ENCODE assay signal across 1 cellular context in genomic region chr18:12397254-12397653, GRCh38.
TF ChIP-seq lines count a peak whose summit lies in the region.

No MANE protein-coding gene starts in this region.

TF ChIP-seq in HepG2, 621 proteins besides CTCF, POLR2A, EP300 and RAD21:
- no peak for TF ChIP-seq KLF13 (CRISPR knock-in tag; IDR thresholded peaks at IDR 0.05)
- TF ChIP-seq IRF2 (CRISPR knock-in tag; IDR thresholded peaks at IDR 0.05), result no peak
- TF ChIP-seq ZBTB20 (CRISPR knock-in tag; IDR thresholded peaks at IDR 0.05; ENCODE audit: borderline replicate concordance, low read depth), result no peak
- TF ChIP-seq, protein P1, sequence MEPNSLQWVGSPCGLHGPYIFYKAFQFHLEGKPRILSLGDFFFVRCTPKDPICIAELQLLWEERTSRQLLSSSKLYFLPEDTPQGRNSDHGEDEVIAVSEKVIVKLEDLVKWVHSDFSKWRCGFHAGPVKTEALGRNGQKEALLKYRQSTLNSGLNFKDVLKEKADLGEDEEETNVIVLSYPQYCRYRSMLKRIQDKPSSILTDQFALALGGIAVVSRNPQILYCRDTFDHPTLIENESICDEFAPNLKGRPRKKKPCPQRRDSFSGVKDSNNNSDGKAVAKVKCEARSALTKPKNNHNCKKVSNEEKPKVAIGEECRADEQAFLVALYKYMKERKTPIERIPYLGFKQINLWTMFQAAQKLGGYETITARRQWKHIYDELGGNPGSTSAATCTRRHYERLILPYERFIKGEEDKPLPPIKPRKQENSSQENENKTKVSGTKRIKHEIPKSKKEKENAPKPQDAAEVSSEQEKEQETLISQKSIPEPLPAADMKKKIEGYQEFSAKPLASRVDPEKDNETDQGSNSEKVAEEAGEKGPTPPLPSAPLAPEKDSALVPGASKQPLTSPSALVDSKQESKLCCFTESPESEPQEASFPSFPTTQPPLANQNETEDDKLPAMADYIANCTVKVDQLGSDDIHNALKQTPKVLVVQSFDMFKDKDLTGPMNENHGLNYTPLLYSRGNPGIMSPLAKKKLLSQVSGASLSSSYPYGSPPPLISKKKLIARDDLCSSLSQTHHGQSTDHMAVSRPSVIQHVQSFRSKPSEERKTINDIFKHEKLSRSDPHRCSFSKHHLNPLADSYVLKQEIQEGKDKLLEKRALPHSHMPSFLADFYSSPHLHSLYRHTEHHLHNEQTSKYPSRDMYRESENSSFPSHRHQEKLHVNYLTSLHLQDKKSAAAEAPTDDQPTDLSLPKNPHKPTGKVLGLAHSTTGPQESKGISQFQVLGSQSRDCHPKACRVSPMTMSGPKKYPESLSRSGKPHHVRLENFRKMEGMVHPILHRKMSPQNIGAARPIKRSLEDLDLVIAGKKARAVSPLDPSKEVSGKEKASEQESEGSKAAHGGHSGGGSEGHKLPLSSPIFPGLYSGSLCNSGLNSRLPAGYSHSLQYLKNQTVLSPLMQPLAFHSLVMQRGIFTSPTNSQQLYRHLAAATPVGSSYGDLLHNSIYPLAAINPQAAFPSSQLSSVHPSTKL (CRISPR knock-in tag; IDR thresholded peaks at IDR 0.05), result 0 out of 2 replicates have a peak, but pooled peaks have one; percentile 2
- no peak for TF ChIP-seq REL (CRISPR knock-in tag; conservative IDR thresholded peaks at IDR 0.05)
- TF ChIP-seq MYC (CRISPR knock-in tag; IDR thresholded peaks at IDR 0.05; ENCODE audit: borderline replicate concordance), result no peak
- no peak for TF ChIP-seq RXRB (CRISPR knock-in tag; IDR thresholded peaks at IDR 0.05; ENCODE audit: borderline replicate concordance)
- TF ChIP-seq, protein P2, sequence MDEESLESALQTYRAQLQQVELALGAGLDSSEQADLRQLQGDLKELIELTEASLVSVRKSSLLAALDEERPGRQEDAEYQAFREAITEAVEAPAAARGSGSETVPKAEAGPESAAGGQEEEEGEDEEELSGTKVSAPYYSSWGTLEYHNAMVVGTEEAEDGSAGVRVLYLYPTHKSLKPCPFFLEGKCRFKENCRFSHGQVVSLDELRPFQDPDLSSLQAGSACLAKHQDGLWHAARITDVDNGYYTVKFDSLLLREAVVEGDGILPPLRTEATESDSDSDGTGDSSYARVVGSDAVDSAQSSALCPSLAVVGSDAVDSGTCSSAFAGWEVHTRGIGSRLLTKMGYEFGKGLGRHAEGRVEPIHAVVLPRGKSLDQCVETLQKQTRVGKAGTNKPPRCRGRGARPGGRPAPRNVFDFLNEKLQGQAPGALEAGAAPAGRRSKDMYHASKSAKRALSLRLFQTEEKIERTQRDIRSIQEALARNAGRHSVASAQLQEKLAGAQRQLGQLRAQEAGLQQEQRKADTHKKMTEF (CRISPR knock-in tag; IDR thresholded peaks at IDR 0.05), result no peak
- TF ChIP-seq THRA (CRISPR knock-in tag; IDR thresholded peaks at IDR 0.05; ENCODE audit: borderline replicate concordance), result peak; percentile 27; the same call in 1 of the 2 replicates
- no peak for TF ChIP-seq NONO (IDR thresholded peaks at IDR 0.05)
- no peak for TF ChIP-seq NONO (CRISPR knock-in tag; conservative IDR thresholded peaks at IDR 0.05)
- TF ChIP-seq MED8 (CRISPR knock-in tag; IDR thresholded peaks at IDR 0.05; ENCODE audit: insufficient replicate concordance), result no peak
- TF ChIP-seq TFDP1 (CRISPR knock-in tag; IDR thresholded peaks at IDR 0.05; ENCODE audit: borderline replicate concordance), result no peak
